8 cellular contexts compared by ENCODE assay signal in the genomic region with DNA sequence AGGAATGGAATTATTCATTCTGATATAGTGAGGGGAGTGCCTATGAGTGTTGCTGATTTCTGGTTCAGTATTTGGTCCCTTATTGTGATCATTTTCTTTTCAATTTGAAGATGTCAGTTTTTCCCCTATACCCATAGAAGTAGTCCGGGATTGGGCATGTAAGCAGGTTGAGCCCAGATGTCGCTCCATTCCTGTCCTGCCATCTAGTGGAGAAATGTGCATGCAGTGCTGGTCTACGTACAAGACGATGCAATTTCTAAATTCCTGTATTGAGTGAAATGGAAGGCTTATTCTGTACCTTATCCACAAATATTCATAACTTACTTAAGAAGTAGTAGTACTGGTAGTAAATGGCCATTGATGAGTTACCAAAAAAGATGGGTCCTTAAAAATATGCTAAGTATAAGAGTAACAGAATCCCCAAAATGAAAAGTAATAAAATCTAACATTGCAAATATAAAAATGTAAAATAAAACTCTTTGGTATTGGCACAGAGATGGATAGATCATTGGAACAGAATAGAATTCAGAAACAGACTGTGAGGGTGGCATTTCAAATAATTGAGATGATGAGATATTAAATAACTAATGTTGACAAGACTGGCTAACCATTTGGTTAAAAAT.
DNase-seq lines count a peak whose midpoint lies in the region; ATAC-seq and TF ChIP-seq lines count a peak whose summit lies in the region.

No MANE protein-coding gene starts in this region.

- peaks cover 10% of the 10 kb centered on the region for H3K27me3 Mint-ChIP-seq in activated CD4-positive, alpha-beta T cell treated with anti-CD3 and anti-CD28 coated beads for 36 hours
- H3K27me3 Mint-ChIP-seq in GM23338 (ENCODE audit: insufficient read depth, low read depth, poor library complexity) (no peaks in the 10 kb centered on the region), brain (no peaks in the 10 kb centered on the region)

- no peaks in the 10 kb centered on the region for H3K9me2 ChIP-seq in GM23338 (ENCODE audit: insufficient read depth)

- H3K9me3 ChIP-seq in Peyer's patch = no peaks in the 10 kb centered on the region

- H3K4me1 Mint-ChIP-seq in activated CD4-positive, alpha-beta T cell treated with anti-CD3 and anti-CD28 coated beads for 36 hours = no peaks in the 10 kb centered on the region
- H3K4me1 Mint-ChIP-seq in GM23338 (peaks cover 42% of the 10 kb centered on the region), brain (no peaks in the 10 kb centered on the region)

- no peak overlapping the region for H3K27ac Mint-ChIP-seq in activated CD4-positive, alpha-beta T cell treated with anti-CD3 and anti-CD28 coated beads for 36 hours
- H3K27ac Mint-ChIP-seq in GM23338 = peak overlapping the region; percentile 17
- H3K27ac Mint-ChIP-seq in brain = peak overlapping the region in 1 of 5 experiments; percentile 10

- peak; percentile 59 for DNase-seq in activated CD4-positive, alpha-beta T cell treated with anti-CD3 and anti-CD28 coated beads for 36 hours
- no peak for DNase-seq in activated CD4-positive, alpha-beta T cell treated with anti-CD3 and anti-CD28 coated beads for 1 hour
- DNase-seq in GM23338 (ENCODE audit: low spot score) = peak; percentile 90
- peak; percentile 27 for DNase-seq in KG1 (lab: John Stamatoyannopoulos, UW)
- DNase-seq in Peyer's patch = peak; percentile 46 to 85 (median 57)
- DNase-seq in iPS-NIHi7 (ENCODE audit: extremely low spot score) = peak; percentile 74
- DNase-seq in stimulated activated CD4-positive, alpha-beta T cell treated with anti-CD3 and anti-CD28 coated beads, Interleukin-1b, Interleukin-23, amount 100 ng/mL, for 48 hours = peak; percentile 23

- POLR2A ChIA-PET in activated CD4-positive, alpha-beta T cell treated with anti-CD3 and anti-CD28 coated beads for 36 hours (lab: Charles Lee) = no interaction called here

- no peaks in the 10 kb centered on the region for H4K20me1 ChIP-seq in GM23338 (replicated peaks; ENCODE audit: insufficient read depth)

- H2AFZ ChIP-seq in GM23338 = no peak overlapping the region

- CTCF ChIA-PET in activated CD4-positive, alpha-beta T cell treated with anti-CD3 and anti-CD28 coated beads for 36 hours (lab: Charles Lee) = interaction anchor here (0.7 to 1.2 kb wide), 3 partner anchors 10 to 277 kb away, joined by 3 read pairs; no protein-coding TSS in a partner anchor

- peaks cover 34% of the 10 kb centered on the region for H3K79me2 ChIP-seq in GM23338 (replicated peaks; ENCODE audit: insufficient read depth)

- no peaks in the 10 kb centered on the region for H3K36me3 Mint-ChIP-seq in activated CD4-positive, alpha-beta T cell treated with anti-CD3 and anti-CD28 coated beads for 36 hours (ENCODE audit: low read depth)
- H3K36me3 Mint-ChIP-seq in GM23338 (ENCODE audit: low read depth) (peaks cover 1% of the 10 kb centered on the region; the same call in 2 of the 3 replicates), brain (no peaks in the 10 kb centered on the region)

- no peaks in the 10 kb centered on the region for H3K36me3 ChIP-seq in GM23338 (ENCODE audit: insufficient read depth)
- no peaks in the 10 kb centered on the region for H3K36me3 ChIP-seq in Peyer's patch

- H3F3A ChIP-seq in GM23338 (replicated peaks; ENCODE audit: low read depth) = no peaks in the 10 kb centered on the region

- H3K4me3 ChIP-seq in GM23338 (no peak overlapping the region), Peyer's patch (no peak overlapping the region)

- intact Hi-C loops in activated CD4-positive, alpha-beta T cell treated with anti-CD3 and anti-CD28 coated beads for 36 hours (cut with DNase I, micrococcal nuclease) = loop anchor here (1.0 to 5.0 kb wide), 2 partner anchors 273 to 1267 kb away; no protein-coding TSS in a partner anchor

- H3K4me1 ChIP-seq in GM23338 (ENCODE audit: insufficient read depth) = peaks cover 35% of the 10 kb centered on the region
- H3K4me1 ChIP-seq in Peyer's patch = peaks cover 0 to 6% (median 0%) of the 10 kb centered on the region in 4 donors

- no peak for TF ChIP-seq POLR2A in Peyer's patch (IDR thresholded peaks at IDR 0.05)

- H3K27ac ChIP-seq in GM23338 (ENCODE audit: low read depth) (no peak overlapping the region), Peyer's patch (no peak overlapping the region)

- peak; percentile 66 for ATAC-seq in activated CD4-positive, alpha-beta T cell treated with anti-CD3 and anti-CD28 coated beads for 36 hours
- peak; percentile 97 for ATAC-seq in GM23338

- no peaks in the 10 kb centered on the region for H3K27me3 ChIP-seq in GM23338 (ENCODE audit: insufficient read depth)
- no peaks in the 10 kb centered on the region for H3K27me3 ChIP-seq in Peyer's patch

- H3K4me3 Mint-ChIP-seq in activated CD4-positive, alpha-beta T cell treated with anti-CD3 and anti-CD28 coated beads for 36 hours = no peak overlapping the region
- H3K4me3 Mint-ChIP-seq in GM23338 (no peak overlapping the region), brain (no peak overlapping the region)

- H3K4me2 ChIP-seq in GM23338 = no peak overlapping the region

- TF ChIP-seq CTCF in GM23338 (conservative IDR thresholded peaks at IDR 0.05; ENCODE audit: low read depth in 2 of 2) = peak; percentile 93 to 98
- peak; percentile 38 to 85 (median 78) for TF ChIP-seq CTCF in Peyer's patch (IDR thresholded peaks at IDR 0.05)
- peak; percentile 86 to 88 for TF ChIP-seq CTCF in brain (conservative IDR thresholded peaks at IDR 0.05)

- no peaks in the 10 kb centered on the region for H3K9me3 Mint-ChIP-seq in activated CD4-positive, alpha-beta T cell treated with anti-CD3 and anti-CD28 coated beads for 36 hours (ENCODE audit: low read depth)
- H3K9me3 Mint-ChIP-seq in GM23338 = no peaks in the 10 kb centered on the region
- no peaks in the 10 kb centered on the region for H3K9me3 Mint-ChIP-seq in brain

TF ChIP-seq in GM23338, 12 proteins besides CTCF, POLR2A, EP300 and RAD21:
- TF ChIP-seq, protein P1, sequence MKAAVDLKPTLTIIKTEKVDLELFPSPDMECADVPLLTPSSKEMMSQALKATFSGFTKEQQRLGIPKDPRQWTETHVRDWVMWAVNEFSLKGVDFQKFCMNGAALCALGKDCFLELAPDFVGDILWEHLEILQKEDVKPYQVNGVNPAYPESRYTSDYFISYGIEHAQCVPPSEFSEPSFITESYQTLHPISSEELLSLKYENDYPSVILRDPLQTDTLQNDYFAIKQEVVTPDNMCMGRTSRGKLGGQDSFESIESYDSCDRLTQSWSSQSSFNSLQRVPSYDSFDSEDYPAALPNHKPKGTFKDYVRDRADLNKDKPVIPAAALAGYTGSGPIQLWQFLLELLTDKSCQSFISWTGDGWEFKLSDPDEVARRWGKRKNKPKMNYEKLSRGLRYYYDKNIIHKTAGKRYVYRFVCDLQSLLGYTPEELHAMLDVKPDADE (IDR thresholded peaks at IDR 0.05) = no peak
- no peak for TF ChIP-seq JUNB (IDR thresholded peaks at IDR 0.05; ENCODE audit: unreplicated experiment)
